24 cellular contexts compared by ENCODE assay signal in the genomic region with DNA sequence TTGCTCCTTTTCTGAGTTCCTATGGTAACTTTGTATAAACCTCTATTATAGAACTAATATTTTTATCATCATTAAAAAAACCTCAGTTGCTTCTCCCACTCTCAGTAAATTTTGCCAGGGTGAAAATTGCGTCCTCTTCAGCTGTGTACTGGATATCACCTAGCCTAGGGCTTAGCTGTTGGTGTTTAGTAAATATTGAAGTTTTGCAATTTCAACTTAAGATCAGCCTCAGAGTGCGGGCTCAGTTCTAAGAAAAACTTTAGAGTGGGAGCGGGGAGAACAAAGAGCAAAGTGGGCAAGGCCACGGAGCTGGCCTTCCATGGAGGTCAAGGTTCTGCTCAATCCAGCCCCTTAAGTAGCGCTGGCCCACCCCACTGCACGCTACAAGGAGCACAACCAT.
"Had no signal": no experiment of that assay in that cellular context is flagged by ENCODE, and none has a peak within 500 bp of the region (broad histone marks: within the 10 kb centered on the region; RNA-seq: fewer than 3 reads in every experiment).

No MANE protein-coding gene starts in this region.

- H3K36me3 ChIP-seq: colonic mucosa, esophagus squamous epithelium, gastrocnemius medialis, heart right ventricle had no signal

- H3K4me3 ChIP-seq: colonic mucosa, esophagus squamous epithelium, gastrocnemius medialis, heart right ventricle, lung had no signal

- H3K9me3 ChIP-seq: colonic mucosa, esophagus squamous epithelium, gastrocnemius medialis, heart right ventricle had no signal

- DNase-seq: cerebellar nuclear complex; colonic mucosa; cortex of kidney; effector CD8-positive, alpha-beta T cell; effector memory CD8-positive, alpha-beta T cell; endodermal cell; erythroblast; esophagus squamous epithelium; foreskin fibroblast; foreskin melanocyte; gastrocnemius medialis; glutamatergic neuron; head of caudate nucleus; heart right ventricle; hippocampal formation; left cardiac atrium; left ventricle myocardium superior; mammary epithelial cell; mesendoderm; midbrain had no signal

- H3K27ac ChIP-seq: colonic mucosa, epithelial cell of prostate, gastrocnemius medialis, heart right ventricle had no signal

- H3K4me1 ChIP-seq: colonic mucosa, gastrocnemius medialis had no signal

- H3K27me3 ChIP-seq: colonic mucosa, esophagus squamous epithelium, gastrocnemius medialis, heart right ventricle had no signal

- ATAC-seq: effector memory CD8-positive, alpha-beta T cell; esophagus mucosa; gastrocnemius medialis; heart right ventricle; left cardiac atrium; left lobe of liver; left ventricle myocardium superior had no signal
